In genomic region chr20:58017237-58017969, GRCh38 we compare ENCODE assay signal across 1 cellular context.
TF ChIP-seq lines count a peak whose summit lies in the region.

No MANE protein-coding gene starts in this region.

TF ChIP-seq in A549, 52 proteins besides CTCF, POLR2A, EP300 and RAD21 (continued from another document):
- TF ChIP-seq JUNB (IDR thresholded peaks at IDR 0.05) (peak; percentile 86), SMC3 (IDR thresholded peaks at IDR 0.05) (peak; percentile 22; the same call in 1 of the 3 replicates), KDM5A (IDR thresholded peaks at IDR 0.05) (no peak), RARB (CRISPR knock-in tag; IDR thresholded peaks at IDR 0.05) (no peak; the same call in 1 of the 2 replicates), ZSCAN20 (CRISPR knock-in tag; IDR thresholded peaks at IDR 0.05) (no peak)
